Comparison of ENCODE assay signal across 1 cellular context in genomic region chr7:134432296-134433152, GRCh38.
A peak's percentile ranks its signal among the peaks of the same experiment; 100 is the strongest.
TF ChIP-seq lines count a peak whose summit lies in the region.

No MANE protein-coding gene starts in this region.

TF ChIP-seq in K562, 482 proteins besides CTCF, POLR2A, EP300 and RAD21 (continued from another document and continues in another):
- TF ChIP-seq, protein P1, sequence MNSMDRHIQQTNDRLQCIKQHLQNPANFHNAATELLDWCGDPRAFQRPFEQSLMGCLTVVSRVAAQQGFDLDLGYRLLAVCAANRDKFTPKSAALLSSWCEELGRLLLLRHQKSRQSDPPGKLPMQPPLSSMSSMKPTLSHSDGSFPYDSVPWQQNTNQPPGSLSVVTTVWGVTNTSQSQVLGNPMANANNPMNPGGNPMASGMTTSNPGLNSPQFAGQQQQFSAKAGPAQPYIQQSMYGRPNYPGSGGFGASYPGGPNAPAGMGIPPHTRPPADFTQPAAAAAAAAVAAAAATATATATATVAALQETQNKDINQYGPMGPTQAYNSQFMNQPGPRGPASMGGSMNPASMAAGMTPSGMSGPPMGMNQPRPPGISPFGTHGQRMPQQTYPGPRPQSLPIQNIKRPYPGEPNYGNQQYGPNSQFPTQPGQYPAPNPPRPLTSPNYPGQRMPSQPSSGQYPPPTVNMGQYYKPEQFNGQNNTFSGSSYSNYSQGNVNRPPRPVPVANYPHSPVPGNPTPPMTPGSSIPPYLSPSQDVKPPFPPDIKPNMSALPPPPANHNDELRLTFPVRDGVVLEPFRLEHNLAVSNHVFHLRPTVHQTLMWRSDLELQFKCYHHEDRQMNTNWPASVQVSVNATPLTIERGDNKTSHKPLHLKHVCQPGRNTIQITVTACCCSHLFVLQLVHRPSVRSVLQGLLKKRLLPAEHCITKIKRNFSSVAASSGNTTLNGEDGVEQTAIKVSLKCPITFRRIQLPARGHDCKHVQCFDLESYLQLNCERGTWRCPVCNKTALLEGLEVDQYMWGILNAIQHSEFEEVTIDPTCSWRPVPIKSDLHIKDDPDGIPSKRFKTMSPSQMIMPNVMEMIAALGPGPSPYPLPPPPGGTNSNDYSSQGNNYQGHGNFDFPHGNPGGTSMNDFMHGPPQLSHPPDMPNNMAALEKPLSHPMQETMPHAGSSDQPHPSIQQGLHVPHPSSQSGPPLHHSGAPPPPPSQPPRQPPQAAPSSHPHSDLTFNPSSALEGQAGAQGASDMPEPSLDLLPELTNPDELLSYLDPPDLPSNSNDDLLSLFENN (IDR thresholded peaks at IDR 0.05; ENCODE audit: low read depth in 2 of 2, low read length in 2 of 2), result no peak
- no peak for TF ChIP-seq FUS (optimal IDR thresholded peaks at IDR 0.05; ENCODE audit: low read depth, low read length)
- 0 out of 2 replicates have a peak, but pooled peaks have one; percentile 28 for TF ChIP-seq BCOR (IDR thresholded peaks at IDR 0.05)
- TF ChIP-seq L3MBTL2 (IDR thresholded peaks at IDR 0.05), result peak; percentile 76
- TF ChIP-seq SLC30A9 (CRISPR knock-in tag; IDR thresholded peaks at IDR 0.05), result no peak
- TF ChIP-seq ZNF395 (CRISPR knock-in tag; IDR thresholded peaks at IDR 0.05), result no peak
- no peak for TF ChIP-seq TAF15 (IDR thresholded peaks at IDR 0.05; ENCODE audit: low read depth, low read length)
- TF ChIP-seq PML (IDR thresholded peaks at IDR 0.05; ENCODE audit: low read length), result no peak
- TF ChIP-seq TEAD4 (IDR thresholded peaks at IDR 0.05; ENCODE audit: low read length), result no peak
- no peak; the same call in 1 of the 2 replicates for TF ChIP-seq TEAD4 (CRISPR knock-in tag; IDR thresholded peaks at IDR 0.05; ENCODE audit: borderline replicate concordance)
- TF ChIP-seq BRF1 (IDR thresholded peaks at IDR 0.05; ENCODE audit: borderline replicate concordance, extremely low read depth, insufficient read length), result no peak
- TF ChIP-seq RBM15 (IDR thresholded peaks at IDR 0.05; ENCODE audit: insufficient read depth, low read length), result no peak
- no peak for TF ChIP-seq ZNF280B (CRISPR knock-in tag; IDR thresholded peaks at IDR 0.05)
- no peak for TF ChIP-seq TBL1XR1 (IDR thresholded peaks at IDR 0.05; ENCODE audit: low read length in 2 of 2)
- TF ChIP-seq EP400 (IDR thresholded peaks at IDR 0.05), result no peak
- TF ChIP-seq SPI1 (IDR thresholded peaks at IDR 0.05; ENCODE audit: borderline replicate concordance, low read depth, low read length), result peak; percentile 65
- TF ChIP-seq ZNF24 (IDR thresholded peaks at IDR 0.05), result peak; percentile 50; the same call in 1 of the 2 replicates
- no peak for TF ChIP-seq YBX1 (IDR thresholded peaks at IDR 0.05)
- no peak for TF ChIP-seq MEF2A (IDR thresholded peaks at IDR 0.05; ENCODE audit: control insufficient read depth, low read depth, low read length)
- TF ChIP-seq SMC3 (conservative IDR thresholded peaks at IDR 0.05; ENCODE audit: insufficient read depth, low read depth, low read length), result peak; percentile 90
- TF ChIP-seq NCOA2 (IDR thresholded peaks at IDR 0.05; ENCODE audit: partially characterized antibody in 2 of 2), result no peak
- no peak for TF ChIP-seq KAT7 (CRISPR knock-in tag; IDR thresholded peaks at IDR 0.05; ENCODE audit: borderline replicate concordance)
- TF ChIP-seq ZNF830 (CRISPR knock-in tag; IDR thresholded peaks at IDR 0.05), result no peak
- no peak for TF ChIP-seq KLF16 (IDR thresholded peaks at IDR 0.05)
- TF ChIP-seq HNRNPH1 (optimal IDR thresholded peaks at IDR 0.05; ENCODE audit: low read depth, low read length), result no peak
- TF ChIP-seq TARDBP (IDR thresholded peaks at IDR 0.05), result no peak
- TF ChIP-seq, protein P2, sequence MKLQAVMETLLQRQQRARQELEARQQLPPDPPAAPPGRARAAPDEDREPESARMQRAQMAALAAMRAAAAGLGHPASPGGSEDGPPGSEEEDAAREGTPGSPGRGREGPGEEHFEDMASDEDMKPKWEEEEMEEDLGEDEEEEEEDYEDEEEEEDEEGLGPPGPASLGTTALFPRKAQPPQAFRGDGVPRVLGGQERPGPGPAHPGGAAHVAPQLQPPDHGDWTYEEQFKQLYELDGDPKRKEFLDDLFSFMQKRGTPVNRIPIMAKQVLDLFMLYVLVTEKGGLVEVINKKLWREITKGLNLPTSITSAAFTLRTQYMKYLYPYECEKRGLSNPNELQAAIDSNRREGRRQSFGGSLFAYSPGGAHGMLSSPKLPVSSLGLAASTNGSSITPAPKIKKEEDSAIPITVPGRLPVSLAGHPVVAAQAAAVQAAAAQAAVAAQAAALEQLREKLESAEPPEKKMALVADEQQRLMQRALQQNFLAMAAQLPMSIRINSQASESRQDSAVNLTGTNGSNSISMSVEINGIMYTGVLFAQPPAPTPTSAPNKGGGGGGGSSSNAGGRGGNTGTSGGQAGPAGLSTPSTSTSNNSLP (IDR thresholded peaks at IDR 0.05; ENCODE audit: borderline replicate concordance, low read depth, low read length), result no peak
- no peak for TF ChIP-seq NUFIP1 (IDR thresholded peaks at IDR 0.05; ENCODE audit: partially characterized antibody)
- no peak for TF ChIP-seq HOXB6 (CRISPR knock-in tag; IDR thresholded peaks at IDR 0.05; ENCODE audit: borderline replicate concordance)
- no peak for TF ChIP-seq EZH2 (IDR thresholded peaks at IDR 0.05; ENCODE audit: borderline replicate concordance, low read depth, low read length)
- TF ChIP-seq BCL6 (CRISPR knock-in tag; IDR thresholded peaks at IDR 0.05), result no peak
- no peak for TF ChIP-seq ZNF668 (CRISPR knock-in tag; IDR thresholded peaks at IDR 0.05)
- no peak for TF ChIP-seq E2F5 (CRISPR knock-in tag; IDR thresholded peaks at IDR 0.05)
- no peak for TF ChIP-seq RFX7 (CRISPR knock-in tag; IDR thresholded peaks at IDR 0.05)
- no peak for TF ChIP-seq XRCC3 (IDR thresholded peaks at IDR 0.05)
- peak in 1 of 2 experiments; percentile 32; a peak in 1 of 4 replicates for TF ChIP-seq ARNT (IDR thresholded peaks at IDR 0.05)
- TF ChIP-seq ZNF717 (CRISPR knock-in tag; IDR thresholded peaks at IDR 0.05), result no peak
- no peak for TF ChIP-seq ZNF232 (CRISPR knock-in tag; IDR thresholded peaks at IDR 0.05)
- no peak for TF ChIP-seq FOXP4 (CRISPR knock-in tag; IDR thresholded peaks at IDR 0.05; ENCODE audit: borderline replicate concordance)
- TF ChIP-seq ATF6 (CRISPR knock-in tag; IDR thresholded peaks at IDR 0.05), result no peak
- TF ChIP-seq ZNF699 (CRISPR knock-in tag; IDR thresholded peaks at IDR 0.05; ENCODE audit: insufficient replicate concordance), result no peak
- no peak for TF ChIP-seq ZNF695 (CRISPR knock-in tag; IDR thresholded peaks at IDR 0.05)
- TF ChIP-seq TRIM25 (IDR thresholded peaks at IDR 0.05; ENCODE audit: borderline replicate concordance), result no peak
- TF ChIP-seq, protein P3, sequence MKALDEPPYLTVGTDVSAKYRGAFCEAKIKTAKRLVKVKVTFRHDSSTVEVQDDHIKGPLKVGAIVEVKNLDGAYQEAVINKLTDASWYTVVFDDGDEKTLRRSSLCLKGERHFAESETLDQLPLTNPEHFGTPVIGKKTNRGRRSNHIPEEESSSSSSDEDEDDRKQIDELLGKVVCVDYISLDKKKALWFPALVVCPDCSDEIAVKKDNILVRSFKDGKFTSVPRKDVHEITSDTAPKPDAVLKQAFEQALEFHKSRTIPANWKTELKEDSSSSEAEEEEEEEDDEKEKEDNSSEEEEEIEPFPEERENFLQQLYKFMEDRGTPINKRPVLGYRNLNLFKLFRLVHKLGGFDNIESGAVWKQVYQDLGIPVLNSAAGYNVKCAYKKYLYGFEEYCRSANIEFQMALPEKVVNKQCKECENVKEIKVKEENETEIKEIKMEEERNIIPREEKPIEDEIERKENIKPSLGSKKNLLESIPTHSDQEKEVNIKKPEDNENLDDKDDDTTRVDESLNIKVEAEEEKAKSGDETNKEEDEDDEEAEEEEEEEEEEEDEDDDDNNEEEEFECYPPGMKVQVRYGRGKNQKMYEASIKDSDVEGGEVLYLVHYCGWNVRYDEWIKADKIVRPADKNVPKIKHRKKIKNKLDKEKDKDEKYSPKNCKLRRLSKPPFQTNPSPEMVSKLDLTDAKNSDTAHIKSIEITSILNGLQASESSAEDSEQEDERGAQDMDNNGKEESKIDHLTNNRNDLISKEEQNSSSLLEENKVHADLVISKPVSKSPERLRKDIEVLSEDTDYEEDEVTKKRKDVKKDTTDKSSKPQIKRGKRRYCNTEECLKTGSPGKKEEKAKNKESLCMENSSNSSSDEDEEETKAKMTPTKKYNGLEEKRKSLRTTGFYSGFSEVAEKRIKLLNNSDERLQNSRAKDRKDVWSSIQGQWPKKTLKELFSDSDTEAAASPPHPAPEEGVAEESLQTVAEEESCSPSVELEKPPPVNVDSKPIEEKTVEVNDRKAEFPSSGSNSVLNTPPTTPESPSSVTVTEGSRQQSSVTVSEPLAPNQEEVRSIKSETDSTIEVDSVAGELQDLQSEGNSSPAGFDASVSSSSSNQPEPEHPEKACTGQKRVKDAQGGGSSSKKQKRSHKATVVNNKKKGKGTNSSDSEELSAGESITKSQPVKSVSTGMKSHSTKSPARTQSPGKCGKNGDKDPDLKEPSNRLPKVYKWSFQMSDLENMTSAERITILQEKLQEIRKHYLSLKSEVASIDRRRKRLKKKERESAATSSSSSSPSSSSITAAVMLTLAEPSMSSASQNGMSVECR (CRISPR knock-in tag; IDR thresholded peaks at IDR 0.05), result no peak
